8 cellular contexts compared by ENCODE assay signal in the genomic region with DNA sequence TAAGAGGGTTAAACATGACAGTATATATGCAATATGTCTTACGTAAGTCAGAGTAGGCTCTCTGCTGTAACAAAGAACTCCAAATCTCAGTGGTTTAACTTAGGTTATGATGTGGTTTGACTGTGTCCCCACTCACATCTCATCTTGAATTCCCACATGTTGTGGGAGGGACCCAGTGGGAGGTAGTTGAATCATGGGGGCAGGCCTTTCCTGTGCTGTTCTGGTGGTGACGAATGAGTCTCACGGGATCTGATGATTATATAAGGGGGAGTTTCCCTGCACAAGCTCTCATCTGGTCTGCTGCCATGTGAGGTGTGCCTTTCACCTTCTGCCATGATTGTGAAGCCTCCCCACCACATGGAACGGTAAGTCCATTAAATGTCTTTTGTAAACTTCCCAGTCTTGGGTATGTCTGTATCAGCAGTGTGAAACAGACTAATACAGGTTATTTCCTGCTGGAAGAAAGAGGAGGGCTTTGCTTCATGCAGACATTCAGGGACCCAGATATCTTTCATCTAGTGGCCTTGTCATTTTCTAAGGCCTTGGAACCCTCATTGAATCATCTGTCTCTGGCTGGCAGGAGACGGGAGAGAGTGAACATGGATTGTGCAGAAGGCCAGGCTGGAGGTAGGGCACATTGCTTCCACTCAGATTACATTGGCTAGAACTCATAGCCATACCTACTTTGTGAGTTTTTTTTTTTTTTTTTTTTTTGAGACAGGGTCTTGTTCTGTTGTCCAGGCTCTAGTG.
DNase-seq lines count a peak whose midpoint lies in the region; ATAC-seq and TF ChIP-seq lines count a peak whose summit lies in the region.

No MANE protein-coding gene starts in this region.

- no peaks in the 10 kb centered on the region for H3K27me3 Mint-ChIP-seq in activated CD4-positive, alpha-beta T cell treated with anti-CD3 and anti-CD28 coated beads, Interleukin-2, amount 10 ng/mL, durations not matched to agents 24 days and 14 days
- H3K27me3 Mint-ChIP-seq in stimulated activated naive CD8-positive, alpha-beta T cell treated with anti-CD3 and anti-CD28 coated beads, Interleukin-15, amount 100 ng/mL, for 72 hours: no peaks in the 10 kb centered on the region
- no peaks in the 10 kb centered on the region for H3K27me3 Mint-ChIP-seq in progenitor cell of endocrine pancreas

- peak; percentile 75 for DNase-seq in activated naive CD4-positive, alpha-beta T cell treated with Interleukin-2 at 50 U/mL for 16 hours
- no peak for DNase-seq in activated naive CD4-positive, alpha-beta T cell (lab: John Stamatoyannopoulos, UW)
- no peak for DNase-seq in activated CD4-positive, alpha-beta T cell treated with anti-CD3 and anti-CD28 coated beads, Interleukin-2, amount 10 ng/mL, durations not matched to agents 24 days and 14 days
- DNase-seq in fibroblast of villous mesenchyme (ENCODE audit: low read depth) (peak; percentile 76), progenitor cell of endocrine pancreas (ENCODE audit: low spot score, unreplicated experiment) (no peak), NCI-H146 treated with DMSO at 0.1 percent for 48 hours (lab: John Stamatoyannopoulos, UW; ENCODE audit: unreplicated experiment) (no peak)
- DNase-seq in stimulated activated naive CD8-positive, alpha-beta T cell treated with anti-CD3 and anti-CD28 coated beads, Interleukin-15, amount 100 ng/mL, for 72 hours: peak; percentile 26 to 77

- H3K36me3 Mint-ChIP-seq in activated CD4-positive, alpha-beta T cell treated with anti-CD3 and anti-CD28 coated beads, Interleukin-2, amount 10 ng/mL, durations not matched to agents 24 days and 14 days (ENCODE audit: low read depth): peaks cover 14% of the 10 kb centered on the region
- no peaks in the 10 kb centered on the region for H3K36me3 Mint-ChIP-seq in progenitor cell of endocrine pancreas (ENCODE audit: insufficient read depth)

- peaks cover 22% of the 10 kb centered on the region for H3K9me3 Mint-ChIP-seq in activated CD4-positive, alpha-beta T cell treated with anti-CD3 and anti-CD28 coated beads, Interleukin-2, amount 10 ng/mL, durations not matched to agents 24 days and 14 days
- peaks cover 6 to 18% of the 10 kb centered on the region in 2 donors for H3K9me3 Mint-ChIP-seq in stimulated activated naive CD8-positive, alpha-beta T cell treated with anti-CD3 and anti-CD28 coated beads, Interleukin-15, amount 100 ng/mL, for 72 hours
- H3K9me3 Mint-ChIP-seq in progenitor cell of endocrine pancreas (ENCODE audit: low read depth): no peaks in the 10 kb centered on the region

- H3K4me1 Mint-ChIP-seq in activated CD4-positive, alpha-beta T cell treated with anti-CD3 and anti-CD28 coated beads, Interleukin-2, amount 10 ng/mL, durations not matched to agents 24 days and 14 days: peaks cover 38% of the 10 kb centered on the region
- peaks cover 44% of the 10 kb centered on the region for H3K4me1 Mint-ChIP-seq in stimulated activated naive CD8-positive, alpha-beta T cell treated with anti-CD3 and anti-CD28 coated beads, Interleukin-15, amount 100 ng/mL, for 72 hours
- no peaks in the 10 kb centered on the region for H3K4me1 Mint-ChIP-seq in progenitor cell of endocrine pancreas (ENCODE audit: low read depth)

- intact Hi-C loops in activated CD4-positive, alpha-beta T cell treated with anti-CD3 and anti-CD28 coated beads, Interleukin-2, amount 10 ng/mL, durations not matched to agents 24 days and 14 days (cut with micrococcal nuclease): loop anchor here (1.0 kb wide), 1 partner anchor 10 kb away; no protein-coding TSS in a partner anchor

- no peak overlapping the region for H3K4me3 Mint-ChIP-seq in activated CD4-positive, alpha-beta T cell treated with anti-CD3 and anti-CD28 coated beads, Interleukin-2, amount 10 ng/mL, durations not matched to agents 24 days and 14 days
- H3K4me3 Mint-ChIP-seq in stimulated activated naive CD8-positive, alpha-beta T cell treated with anti-CD3 and anti-CD28 coated beads, Interleukin-15, amount 100 ng/mL, for 72 hours: peak overlapping the region in 1 of 2 donors; percentile 35
- no peak overlapping the region for H3K4me3 Mint-ChIP-seq in progenitor cell of endocrine pancreas (ENCODE audit: low read depth)

- H3K27ac Mint-ChIP-seq in activated CD4-positive, alpha-beta T cell treated with anti-CD3 and anti-CD28 coated beads, Interleukin-2, amount 10 ng/mL, durations not matched to agents 24 days and 14 days: peak overlapping the region; percentile 34
- peak overlapping the region; percentile 54 to 64 for H3K27ac Mint-ChIP-seq in stimulated activated naive CD8-positive, alpha-beta T cell treated with anti-CD3 and anti-CD28 coated beads, Interleukin-15, amount 100 ng/mL, for 72 hours
- no peak overlapping the region for H3K27ac Mint-ChIP-seq in progenitor cell of endocrine pancreas

- TF ChIP-seq CTCF in fibroblast of villous mesenchyme (IDR thresholded peaks at IDR 0.05; ENCODE audit: insufficient read depth, low read depth, low read length) (no peak), progenitor cell of endocrine pancreas (IDR thresholded peaks at IDR 0.05; ENCODE audit: unreplicated experiment) (no peak)

- H3K4me3 ChIP-seq in fibroblast of villous mesenchyme (ENCODE audit: low read depth, low read length): no peak overlapping the region

- peak; percentile 93 for ATAC-seq in stimulated activated naive CD8-positive, alpha-beta T cell treated with anti-CD3 and anti-CD28 coated beads, Interleukin-15, amount 100 ng/mL, for 72 hours
- no peak for ATAC-seq in HG02870 (IDR thresholded peaks at IDR 0.05; ENCODE audit: unreplicated experiment)

Comparison
In these comparisons a context has a peak if more than half of its experiments do, and no peak if none do; other contexts are left out.
1. DNase-seq: peak in activated naive CD4-positive, alpha-beta T cell treated with Interleukin-2 at 50 U/mL for 16 hours (single experiment), fibroblast of villous mesenchyme (single experiment) and stimulated activated naive CD8-positive, alpha-beta T cell treated with anti-CD3 and anti-CD28 coated beads, Interleukin-15, amount 100 ng/mL, for 72 hours (2 of 2); none in activated naive CD4-positive, alpha-beta T cell (0 of 4), activated CD4-positive, alpha-beta T cell treated with anti-CD3 and anti-CD28 coated beads, Interleukin-2, amount 10 ng/mL, durations not matched to agents 24 days and 14 days (single experiment), progenitor cell of endocrine pancreas (single experiment) and NCI-H146 treated with DMSO at 0.1 percent for 48 hours (single experiment).